Comparison of ENCODE assay signal across 15 cellular contexts in genomic region chr10:129785536-129785981, GRCh38.
"Had no signal": no experiment of that assay in that cellular context is flagged by ENCODE, and none has a peak within 500 bp of the region (broad histone marks: within the 10 kb centered on the region; RNA-seq: fewer than 3 reads in every experiment).

No MANE protein-coding gene starts in this region.

- H3K4me1 ChIP-seq: ascending aorta, esophagus squamous epithelium, thyroid gland had no signal

- FAIRE-seq: endothelial cell of umbilical vein had no signal

- H3K36me3 ChIP-seq: ascending aorta, esophagus squamous epithelium, thyroid gland had no signal

- H3K4me3 Mint-ChIP-seq: activated naive CD4-positive, alpha-beta T cell treated with anti-CD3 and anti-CD28 coated beads, Interleukin-2, amount 10 ng/mL, durations not matched to agents 7 days and 5 days; activated T-cell treated with anti-CD3 and anti-CD28 coated beads, Interleukin-2, amount 50 U/mL, for 24 hours; natural killer cell; T-helper 1 cell treated with Interleukin-12 subunit alpha and Interleukin-12 subunit beta and Interleukin-4 antibody, amounts not matched to agents 30 μg/mL and 1 μg/mL, for 36 hours had no signal

- H3K9me3 ChIP-seq: thyroid gland had no signal

- H3K27ac Mint-ChIP-seq: activated naive CD4-positive, alpha-beta T cell treated with anti-CD3 and anti-CD28 coated beads, Interleukin-2, amount 10 ng/mL, durations not matched to agents 7 days and 5 days; activated T-cell treated with anti-CD3 and anti-CD28 coated beads, Interleukin-2, amount 50 U/mL, for 24 hours; T-helper 1 cell treated with Interleukin-12 subunit alpha and Interleukin-12 subunit beta and Interleukin-4 antibody, amounts not matched to agents 30 μg/mL and 1 μg/mL, for 36 hours had no signal

- H3K27me3 ChIP-seq: ascending aorta, esophagus squamous epithelium, thyroid gland had no signal

- H3K36me3 Mint-ChIP-seq: natural killer cell had no signal

- H3K27ac ChIP-seq: ascending aorta, esophagus squamous epithelium, thyroid gland had no signal

- H3K4me3 ChIP-seq: ascending aorta, esophagus squamous epithelium, thyroid gland had no signal

- DNase-seq: activated CD4-positive, alpha-beta T cell treated with anti-CD3 and anti-CD28 coated beads, Interleukin-2, amount 50 U/mL, for 4 hours; activated CD4-positive, CD25-positive, alpha-beta regulatory T cell treated with anti-CD3 and anti-CD28 coated beads, Interleukin-2, amount 50 U/mL, for 72 hours; activated T-cell treated with anti-CD3 and anti-CD28 coated beads, Interleukin-2, amount 50 U/mL, for 24 hours; cortex of kidney; effector CD4-positive, alpha-beta T cell; esophagus squamous epithelium; mesendoderm; natural killer cell; stimulated activated CD4-positive, alpha-beta T cell treated with anti-CD3 and anti-CD28 coated beads, Interleukin-2, amount 100 ng/mL, for 24 hours; stimulated activated naive CD4-positive, alpha-beta T cell treated with Interleukin-2 at 50 U/mL for 16 hours; thyroid gland had no signal

- H3K9me3 Mint-ChIP-seq: natural killer cell had no signal

- H3K27me3 Mint-ChIP-seq: activated naive CD4-positive, alpha-beta T cell treated with anti-CD3 and anti-CD28 coated beads, Interleukin-2, amount 10 ng/mL, durations not matched to agents 7 days and 5 days; activated T-cell treated with anti-CD3 and anti-CD28 coated beads, Interleukin-2, amount 50 U/mL, for 24 hours had no signal

- H3K4me1 Mint-ChIP-seq: activated naive CD4-positive, alpha-beta T cell treated with anti-CD3 and anti-CD28 coated beads, Interleukin-2, amount 10 ng/mL, durations not matched to agents 7 days and 5 days had no signal
